8 cellular contexts compared by ENCODE assay signal in genomic region chr4:15001825-15002658, GRCh38. TPM values are rescaled to one million over a fixed set of nuclear protein-coding genes. Genes with fewer than 3 reads are reported as not detected.
DNase-seq lines count a peak whose midpoint lies in the region; ATAC-seq and TF ChIP-seq lines count a peak whose summit lies in the region.

Gene CPEB2 (plus strand): TSS chr4:15002481. CDS start chr4:15002674, 193 bp downstream.

- POLR2A ChIA-PET in activated CD4-positive, alpha-beta T cell treated with anti-CD3 and anti-CD28 coated beads, Interleukin-2, amount 10 ng/mL, durations not matched to agents 7 days and 5 days (lab: Charles Lee): interaction anchor here (0.6 kb wide), 1 partner anchor 110 kb away, joined by 3 read pairs; no protein-coding TSS in a partner anchor

- no peaks in the 10 kb centered on the region for H3K27me3 Mint-ChIP-seq in activated CD4-positive, alpha-beta T cell treated with anti-CD3 and anti-CD28 coated beads, Interleukin-2, amount 10 ng/mL, durations not matched to agents 7 days and 5 days

- peaks cover 4% of the 10 kb centered on the region for H3K36me3 Mint-ChIP-seq in activated CD4-positive, alpha-beta T cell treated with anti-CD3 and anti-CD28 coated beads, Interleukin-2, amount 10 ng/mL, durations not matched to agents 7 days and 5 days (ENCODE audit: low read depth)

- H3K27ac Mint-ChIP-seq in activated CD4-positive, alpha-beta T cell treated with anti-CD3 and anti-CD28 coated beads, Interleukin-2, amount 10 ng/mL, durations not matched to agents 7 days and 5 days: peak within 1 kb of the TSS; percentile 98

- peak; percentile 97 for DNase-seq in AG10803 (ENCODE audit: low read depth)
- peak; percentile 95 for DNase-seq in NCI-H69 (lab: John Stamatoyannopoulos, UW)
- DNase-seq in activated CD4-positive, alpha-beta T cell treated with anti-CD3 and anti-CD28 coated beads, Interleukin-2, amount 10 ng/mL, durations not matched to agents 7 days and 5 days: peak; percentile 90
- peak; percentile 88 for DNase-seq in cortex of kidney (lab: John Stamatoyannopoulos, UW)
- peak; percentile 99 for DNase-seq in left lobe of liver (ENCODE audit: low spot score)
- DNase-seq in stimulated activated CD4-positive, alpha-beta T cell treated with anti-CD3 and anti-CD28 coated beads, Interleukin-2, amount 100 ng/mL, for 24 hours: peak; percentile 90 to 91

- peak within 1 kb of the TSS; percentile 88 for H3K4me3 Mint-ChIP-seq in activated CD4-positive, alpha-beta T cell treated with anti-CD3 and anti-CD28 coated beads, Interleukin-2, amount 10 ng/mL, durations not matched to agents 7 days and 5 days

- CTCF ChIA-PET in activated CD4-positive, alpha-beta T cell treated with anti-CD3 and anti-CD28 coated beads, Interleukin-2, amount 10 ng/mL, durations not matched to agents 7 days and 5 days (lab: Charles Lee): no interaction called here

- H3K9me3 Mint-ChIP-seq in activated CD4-positive, alpha-beta T cell treated with anti-CD3 and anti-CD28 coated beads, Interleukin-2, amount 10 ng/mL, durations not matched to agents 7 days and 5 days: no peaks in the 10 kb centered on the region

- peaks cover 24% of the 10 kb centered on the region for H3K4me1 Mint-ChIP-seq in activated CD4-positive, alpha-beta T cell treated with anti-CD3 and anti-CD28 coated beads, Interleukin-2, amount 10 ng/mL, durations not matched to agents 7 days and 5 days

- no peak for TF ChIP-seq CTCF in AG10803 (conservative IDR thresholded peaks at IDR 0.05; ENCODE audit: low read length)

- H3K4me3 ChIP-seq in AG10803 (ENCODE audit: low read length): peak within 1 kb of the TSS; percentile 86

- ATAC-seq in GM19025 (IDR thresholded peaks at IDR 0.05; ENCODE audit: low read depth, unreplicated experiment) (peak; percentile 55), HG03280 (IDR thresholded peaks at IDR 0.05; ENCODE audit: unreplicated experiment) (peak; percentile 60), left lobe of liver (peak; percentile 73)

RNA-seq across cellular contexts. Expression of gene CPEB2, which starts in this region (rescaled TPM):
- total RNA-seq in activated CD4-positive, alpha-beta T cell treated with anti-CD3 and anti-CD28 coated beads, Interleukin-2, amount 10 ng/mL, durations not matched to agents 7 days and 5 days: 10 to 100 TPM; 19.7 to 20.3 TPM
- total RNA-seq in left lobe of liver: 13.8 TPM

Comparison
In these comparisons a context has a peak if more than half of its experiments do, and no peak if none do; other contexts are left out.
1. Peak in every context shown above with its lines: DNase-seq, ATAC-seq and H3K4me3 ChIP-seq.